In the genomic region with DNA sequence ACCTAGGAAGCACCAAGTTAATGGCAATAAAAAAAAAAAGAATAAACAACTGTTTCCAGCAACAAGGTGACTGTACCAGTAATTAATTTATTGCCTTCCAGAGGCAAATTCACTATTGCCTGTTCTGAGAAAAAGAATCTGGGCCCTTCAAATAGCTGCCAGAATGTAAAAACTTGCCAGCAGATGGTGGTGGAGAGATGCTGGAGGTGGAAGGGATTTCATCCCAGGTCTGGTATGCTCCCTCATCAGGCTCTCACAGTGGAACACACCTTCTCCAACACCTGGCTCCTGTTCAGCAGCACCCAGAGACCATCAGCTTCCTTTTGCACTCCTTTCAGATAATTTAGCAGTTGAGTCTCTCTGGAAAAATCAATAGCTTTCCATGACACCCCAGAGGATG, we compare ENCODE assay signal across 19 cellular contexts.
DNase-seq lines count a peak whose midpoint lies in the region; ATAC-seq, FAIRE-seq and TF ChIP-seq lines count a peak whose summit lies in the region.
"Had no signal": no experiment of that assay in that cellular context is flagged by ENCODE, and none has a peak within 500 bp of the region (broad histone marks: within the 10 kb centered on the region; RNA-seq: fewer than 3 reads in every experiment).

No MANE protein-coding gene starts in this region.

- H3K4me3 ChIP-seq in BE2C (ENCODE audit: low read depth, low read length) (no peak overlapping the region), IMR-90 (ENCODE audit: insufficient read depth, low read depth, low read length) (no peak overlapping the region), H1 (ENCODE audit: extremely low read depth in 1 of 4, insufficient read depth in 2 of 4, low read depth in 3 of 4, low read length in 4 of 4) (no peak overlapping the region), left lung (no peak overlapping the region), suprapubic skin (no peak overlapping the region)
- H3K4me3 ChIP-seq: gastroesophageal sphincter, smooth muscle cell, vagina had no signal

- TF ChIP-seq EP300 in H1 (IDR thresholded peaks at IDR 0.05; ENCODE audit: borderline replicate concordance in 1 of 2, low read depth in 2 of 2, low read length in 2 of 2): no peak
- TF ChIP-seq EP300 in suprapubic skin (IDR thresholded peaks at IDR 0.05): no peak

- no peak overlapping the region for H2BK20ac ChIP-seq in IMR-90 (ENCODE audit: low read depth, low read length)
- H2BK20ac ChIP-seq in H1 (ENCODE audit: low read length): no peak overlapping the region; the same call in 1 of the 2 replicates

- H3K56ac ChIP-seq in IMR-90 (ENCODE audit: extremely low read depth, insufficient read depth, low read length) (no peak overlapping the region), H1 (replicated peaks; ENCODE audit: insufficient read length, low read depth, low read length) (no peak overlapping the region)

- H2AK5ac ChIP-seq in IMR-90 (ENCODE audit: low read depth, low read length) (no peak overlapping the region), H1 (ENCODE audit: low read depth, low read length) (no peak overlapping the region)

- H3K4me1 ChIP-seq in BE2C (0 out of 2 replicates have a peak, but pooled peaks cover 3% of the 10 kb centered on the region), IMR-90 (ENCODE audit: control insufficient read depth, insufficient read depth, low read length) (peaks cover 4% of the 10 kb centered on the region; the same call in 1 of the 2 replicates), H1 (replicated peaks in 1 of 4; ENCODE audit: control insufficient read depth in 3 of 4, insufficient read depth in 4 of 4, low read length in 3 of 4) (peaks cover 0 to 4% (median 0%) of the 10 kb centered on the region in 4 experiments; a peak in 1 of 7 replicates), left lung (no peaks in the 10 kb centered on the region), suprapubic skin (peaks cover 8% of the 10 kb centered on the region)
- H3K4me1 ChIP-seq: vagina had no signal

- H3K27ac ChIP-seq in IMR-90 (ENCODE audit: insufficient read depth, low read length): no peak overlapping the region
- no peak overlapping the region for H3K27ac ChIP-seq in H1 (ENCODE audit: low read depth, low read length)
- H3K27ac ChIP-seq in left lung: no peak overlapping the region
- no peak overlapping the region for H3K27ac ChIP-seq in suprapubic skin
- H3K27ac ChIP-seq: epithelial cell of prostate, gastroesophageal sphincter, vagina had no signal

- no peak for FAIRE-seq in H1 (lab: Jason Lieb, UNC)
- FAIRE-seq: kidney had no signal

- no peak overlapping the region for H2AFZ ChIP-seq in IMR-90 (replicated peaks; ENCODE audit: low read length, poor library complexity)
- no peak overlapping the region for H2AFZ ChIP-seq in H1 (ENCODE audit: low read length)

- DNase-seq in BE2C: no peak
- no peak for DNase-seq in IMR-90
- DNase-seq in H1 (ENCODE audit: low read depth in 1 of 2, low spot score in 2 of 2): no peak
- DNase-seq in left lung: no peak
- no peak for DNase-seq in suprapubic skin (ENCODE audit: low spot score in 2 of 2)
- DNase-seq in activated CD8-positive, alpha-beta memory T cell treated with anti-CD3 and anti-CD28 coated beads for 24 hours: no peak
- DNase-seq: activated naive CD4-positive, alpha-beta T cell treated with anti-CD3 and anti-CD28 coated beads, Interleukin-2, amount 10 ng/mL, durations not matched to agents 7 days and 5 days; kidney; naive B cell; NCI-H1436; NCI-H2171; NCI-H526 treated with DMSO at 0.1 percent for 48 hours; SW 1271 had no signal

- TF ChIP-seq RAD21 in IMR-90 (IDR thresholded peaks at IDR 0.05; ENCODE audit: low read length): 0 out of 2 replicates have a peak, but pooled peaks have one; percentile 12
- TF ChIP-seq RAD21 in H1 (IDR thresholded peaks at IDR 0.05 in 1 of 2, conservative IDR thresholded peaks at IDR 0.05 in 1 of 2; ENCODE audit: low read depth in 2 of 2, low read length in 2 of 2): peak; percentile 39 to 49

- no peak overlapping the region for H3K4me2 ChIP-seq in IMR-90 (ENCODE audit: low read depth, low read length)
- H3K4me2 ChIP-seq in H1 (ENCODE audit: insufficient read depth in 1 of 2, low read depth in 2 of 2, low read length in 2 of 2): no peak overlapping the region
- H3K4me2 ChIP-seq: smooth muscle cell had no signal

- H3K4ac ChIP-seq in IMR-90 (ENCODE audit: low read depth, low read length) (no peak overlapping the region), H1 (replicated peaks; ENCODE audit: insufficient read length, low read depth, low read length) (no peak overlapping the region)

- POLR2A ChIA-PET in IMR-90 (lab: Charles Lee; ENCODE audit: unreplicated experiment) (no interaction called here), H1 (lab: Charles Lee; ENCODE audit: partially characterized antibody) (no interaction called here)

- dilution Hi-C loops in IMR-90 (cut with HindIII; ENCODE audit: low sequenced_read_pairs, unreplicated experiment): no loop called here

- H3K23me2 ChIP-seq in H1 (ENCODE audit: low read depth, low read length): no peaks in the 10 kb centered on the region

- CTCF ChIA-PET in IMR-90 (lab: Yijun Ruan, JAX) (no interaction called here), H1 (lab: Charles Lee; ENCODE audit: partially characterized antibody) (interaction anchor here (0.6 to 2.4 kb wide), 13 partner anchors 12 to 985 kb away, joined by 3 to 14 read pairs (median 4); no protein-coding TSS in a partner anchor)

- no peaks in the 10 kb centered on the region for H3K79me1 ChIP-seq in IMR-90 (ENCODE audit: low read depth in 1 of 2, low read length in 2 of 2)
- H3K79me1 ChIP-seq in H1 (ENCODE audit: low read depth, low read length): no peaks in the 10 kb centered on the region

- no peak overlapping the region for H2BK15ac ChIP-seq in IMR-90 (ENCODE audit: low read depth, low read length)
- H2BK15ac ChIP-seq in H1 (ENCODE audit: low read length): no peak overlapping the region

- no peak overlapping the region for H3K9ac ChIP-seq in IMR-90 (ENCODE audit: low read depth, low read length)
- H3K9ac ChIP-seq in H1 (replicated peaks in 1 of 4; ENCODE audit: extremely low read depth in 1 of 4, low read depth in 3 of 4, low read length in 3 of 4): no peak overlapping the region

- no TSS peak for BruUV-seq in IMR-90 (replicated peaks; lab: Mats Ljungman, UMichigan)

- ATAC-seq in IMR-90 (ENCODE audit: low read depth) (no peak), left lung (peak; percentile 56), HG03521 (IDR thresholded peaks at IDR 0.05; ENCODE audit: unreplicated experiment) (no peak)
- ATAC-seq: gastroesophageal sphincter; stimulated activated memory B cell treated with anti-CD40 and anti-IgM and Interleukin-4, amounts not matched to agents 10 μg/mL and 1 μg/mL and 100 μg/mL, for 72 hours had no signal

- H3K23ac ChIP-seq in IMR-90 (ENCODE audit: low read depth, low read length): no peak overlapping the region
- H3K23ac ChIP-seq in H1 (ENCODE audit: insufficient read length): no peak overlapping the region

- H3K9me3 ChIP-seq in BE2C: 0 out of 2 replicates have a peak, but pooled peaks cover 4% of the 10 kb centered on the region
- H3K9me3 ChIP-seq in IMR-90 (ENCODE audit: control insufficient read depth, insufficient read depth, low read length): no peaks in the 10 kb centered on the region
- H3K9me3 ChIP-seq in H1 (ENCODE audit: insufficient read depth in 2 of 2, low read depth in 1 of 2, low read length in 1 of 2): peaks cover 0 to 6% of the 10 kb centered on the region in 2 experiments; a peak in 2 of 4 replicates
- H3K9me3 ChIP-seq in left lung: no peaks in the 10 kb centered on the region
- H3K9me3 ChIP-seq in suprapubic skin: no peaks in the 10 kb centered on the region
- H3K9me3 ChIP-seq: gastroesophageal sphincter, vagina had no signal

- intact Hi-C loops in IMR-90 (cut with micrococcal nuclease) (no loop called here), left lung (cut with DNase I) (no loop called here)

- no peak overlapping the region for H2BK12ac ChIP-seq in H1 (ENCODE audit: low read depth, low read length)

- no peaks in the 10 kb centered on the region for H3K27me3 ChIP-seq in BE2C
- H3K27me3 ChIP-seq in IMR-90 (ENCODE audit: control insufficient read depth, insufficient read depth, low read length): no peaks in the 10 kb centered on the region
- peaks cover 0 to 1% (median 0%) of the 10 kb centered on the region in 4 experiments; a peak in 1 of 7 replicates for H3K27me3 ChIP-seq in H1 (replicated peaks in 1 of 4; ENCODE audit: control insufficient read depth in 3 of 4, extremely low read depth in 1 of 4, insufficient read depth in 3 of 4, low read length in 3 of 4)
- H3K27me3 ChIP-seq in left lung: no peaks in the 10 kb centered on the region
- H3K27me3 ChIP-seq in suprapubic skin: no peaks in the 10 kb centered on the region
- H3K27me3 ChIP-seq: gastroesophageal sphincter, vagina had no signal

- H4K8ac ChIP-seq in IMR-90 (ENCODE audit: low read depth in 2 of 2, low read length in 2 of 2) (no peak overlapping the region), H1 (ENCODE audit: extremely low read depth, insufficient read depth, low read length) (no peak overlapping the region)

- no peaks in the 10 kb centered on the region for H3K36me3 ChIP-seq in BE2C
- no peaks in the 10 kb centered on the region for H3K36me3 ChIP-seq in IMR-90 (ENCODE audit: control insufficient read depth, insufficient read depth, low read length)
- no peaks in the 10 kb centered on the region for H3K36me3 ChIP-seq in H1 (ENCODE audit: control insufficient read depth in 2 of 4, insufficient read depth in 4 of 4, low read length in 3 of 4)
- H3K36me3 ChIP-seq in left lung: no peaks in the 10 kb centered on the region
- H3K36me3 ChIP-seq in suprapubic skin: no peaks in the 10 kb centered on the region
- H3K36me3 ChIP-seq: gastroesophageal sphincter, vagina had no signal

- H3K18ac ChIP-seq in IMR-90 (ENCODE audit: low read depth, low read length) (no peak overlapping the region), H1 (ENCODE audit: extremely low read depth, low read length) (no peak overlapping the region)

- no peak overlapping the region for H2AK9ac ChIP-seq in IMR-90 (replicated peaks; ENCODE audit: low read depth, low read length, poor library complexity)

- H4K91ac ChIP-seq in IMR-90 (ENCODE audit: insufficient read depth, low read depth, low read length) (no peak overlapping the region), H1 (replicated peaks; ENCODE audit: insufficient read length, low read length) (no peak overlapping the region)

- in situ Hi-C loops in IMR-90 (cut with MboI; ENCODE audit: low sequenced_read_pairs): no loop called here

- TF ChIP-seq CTCF in BE2C (IDR thresholded peaks at IDR 0.05; ENCODE audit: low read depth, low read length): peak; percentile 39
- no peak for TF ChIP-seq CTCF in IMR-90 (conservative IDR thresholded peaks at IDR 0.05; ENCODE audit: low read depth, low read length)
- peak in 2 of 3 experiments; percentile 13 to 18; a peak in 2 of 4 replicates for TF ChIP-seq CTCF in H1 (IDR thresholded peaks at IDR 0.05; ENCODE audit: control extremely low read depth in 1 of 3, insufficient read depth in 1 of 3, low read depth in 1 of 3, low read length in 3 of 3)
- TF ChIP-seq CTCF in left lung (IDR thresholded peaks at IDR 0.05): no peak
- TF ChIP-seq CTCF in suprapubic skin (IDR thresholded peaks at IDR 0.05): no peak

- no peak overlapping the region for H2BK120ac ChIP-seq in IMR-90 (ENCODE audit: low read depth, low read length)
- H2BK120ac ChIP-seq in H1 (replicated peaks; ENCODE audit: low read depth, low read length): no peak overlapping the region

- H3K14ac ChIP-seq in IMR-90 (replicated peaks; ENCODE audit: low read depth, low read length) (no peak overlapping the region), H1 (ENCODE audit: insufficient read length) (no peak overlapping the region)

- H4K20me1 ChIP-seq in IMR-90 (ENCODE audit: insufficient read depth, low read length) (no peaks in the 10 kb centered on the region), H1 (replicated peaks in 1 of 2; ENCODE audit: control insufficient read depth in 1 of 2, insufficient read depth in 2 of 2, low read length in 2 of 2) (no peaks in the 10 kb centered on the region)

- H2BK5ac ChIP-seq in IMR-90 (ENCODE audit: low read depth, low read length, poor library complexity, severe bottlenecking): no peak overlapping the region
- H2BK5ac ChIP-seq in H1 (ENCODE audit: low read depth, low read length): no peak overlapping the region

- no peak for TF ChIP-seq POLR2A in IMR-90 (IDR thresholded peaks at IDR 0.05; ENCODE audit: low read depth, low read length)
- no peak for TF ChIP-seq POLR2A in H1 (IDR thresholded peaks at IDR 0.05; ENCODE audit: control extremely low read depth in 1 of 2, low read depth in 2 of 2, low read length in 2 of 2)
- no peak for TF ChIP-seq POLR2A in suprapubic skin (IDR thresholded peaks at IDR 0.05)

- H3K79me2 ChIP-seq in H1 (ENCODE audit: control insufficient read depth in 1 of 2, insufficient read depth in 2 of 2, low read length in 2 of 2): no peaks in the 10 kb centered on the region

- no peaks in the 10 kb centered on the region for H3K9me1 ChIP-seq in IMR-90 (ENCODE audit: insufficient read depth, low read length)

- H4K5ac ChIP-seq in IMR-90 (ENCODE audit: low read depth, low read length): no peak overlapping the region
- no peak overlapping the region for H4K5ac ChIP-seq in H1 (ENCODE audit: insufficient read length, low read depth, low read length)

Comparison
In these comparisons a context has a peak if more than half of its experiments do, and no peak if none do; other contexts are left out.
1. CTCF ChIP-seq: peak in BE2C (single experiment) and H1 (2 of 3); none in IMR-90 (single experiment), left lung (0 of 2) and suprapubic skin (0 of 2).